In the genomic region with DNA sequence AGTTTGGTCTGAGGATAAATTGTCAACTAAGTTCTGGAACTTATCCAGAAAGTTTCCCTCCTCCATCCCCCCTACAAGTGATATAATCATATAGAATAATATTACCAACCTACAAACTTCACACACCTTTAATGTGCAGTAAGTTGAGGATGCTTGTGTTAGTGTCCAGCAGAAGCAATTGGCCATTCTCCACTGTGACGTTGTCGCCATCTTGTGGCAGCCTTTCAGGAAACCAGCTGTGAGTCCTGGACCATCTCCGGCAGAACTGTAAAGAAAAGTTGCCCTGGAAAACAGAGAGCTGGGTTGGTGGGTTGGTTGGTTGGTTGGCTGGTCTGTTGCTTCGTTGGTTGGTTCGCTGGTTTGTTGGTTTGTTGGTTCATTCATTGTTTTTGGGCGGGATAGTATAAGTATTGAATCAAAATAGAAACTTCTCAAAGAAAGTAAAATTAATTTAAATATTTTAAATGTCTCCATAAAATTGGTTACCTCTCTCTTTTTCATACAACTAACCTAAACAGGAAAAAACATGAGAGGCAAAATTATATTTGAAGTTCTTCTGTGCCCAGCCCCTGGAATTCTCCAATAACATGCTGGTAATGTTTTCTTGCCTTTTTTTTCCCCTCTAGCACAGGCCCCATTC, we compare ENCODE assay signal across 9 cellular contexts.
A peak's percentile ranks its signal among the peaks of the same experiment; 100 is the strongest.
DNase-seq lines count a peak whose midpoint lies in the region; ATAC-seq lines count a peak whose summit lies in the region.
"Had no signal": no experiment of that assay in that cellular context is flagged by ENCODE, and none has a peak within 500 bp of the region (broad histone marks: within the 10 kb centered on the region; RNA-seq: fewer than 3 reads in every experiment).

No MANE protein-coding gene starts in this region.

- H3K27ac Mint-ChIP-seq in activated T-helper 2 cell treated with anti-CD3 and anti-CD28 coated beads, Interferon-gamma antibody, Interleukin-2, Interleukin-4, amounts not matched to agents 10 μg/mL and 5 μg/mL and 100 μg/mL, durations not matched to agents 14 hours and 24 hours and 36 hours = no peak overlapping the region
- H3K27ac Mint-ChIP-seq: activated naive CD8-positive, alpha-beta T cell had no signal

- no peaks in the 10 kb centered on the region for H3K36me3 Mint-ChIP-seq in activated T-helper 2 cell treated with anti-CD3 and anti-CD28 coated beads, Interferon-gamma antibody, Interleukin-2, Interleukin-4, amounts not matched to agents 10 μg/mL and 5 μg/mL and 100 μg/mL, durations not matched to agents 14 hours and 24 hours and 36 hours (ENCODE audit: low read depth)
- H3K36me3 Mint-ChIP-seq: activated naive CD8-positive, alpha-beta T cell had no signal

- H3K9me3 Mint-ChIP-seq in activated T-helper 2 cell treated with anti-CD3 and anti-CD28 coated beads, Interferon-gamma antibody, Interleukin-2, Interleukin-4, amounts not matched to agents 10 μg/mL and 5 μg/mL and 100 μg/mL, durations not matched to agents 14 hours and 24 hours and 36 hours = no peaks in the 10 kb centered on the region

- no peak overlapping the region for H3K4me3 Mint-ChIP-seq in activated T-helper 2 cell treated with anti-CD3 and anti-CD28 coated beads, Interferon-gamma antibody, Interleukin-2, Interleukin-4, amounts not matched to agents 10 μg/mL and 5 μg/mL and 100 μg/mL, durations not matched to agents 14 hours and 24 hours and 36 hours (ENCODE audit: low read depth)
- H3K4me3 Mint-ChIP-seq: activated naive CD8-positive, alpha-beta T cell had no signal

- intact Hi-C loops in activated T-helper 2 cell treated with anti-CD3 and anti-CD28 coated beads, Interferon-gamma antibody, Interleukin-2, Interleukin-4, amounts not matched to agents 10 μg/mL and 5 μg/mL and 100 μg/mL, durations not matched to agents 14 hours and 24 hours and 36 hours (cut with micrococcal nuclease) = loop anchor here (1.0 to 2.0 kb wide), 2 partner anchors 105 to 1145 kb away; no protein-coding TSS in a partner anchor
- intact Hi-C loops in left cardiac atrium (cut with DNase I) = loop anchor here in 1 of 2 donors (2.0 to 10.0 kb wide), 2 partner anchors 425 to 1143 kb away; no protein-coding TSS in a partner anchor

- ATAC-seq in HG03439 (IDR thresholded peaks at IDR 0.05; ENCODE audit: unreplicated experiment) (peak; percentile 86), left cardiac atrium (no peak), GM19023 (IDR thresholded peaks at IDR 0.05; ENCODE audit: unreplicated experiment) (no peak)

- H3K27me3 Mint-ChIP-seq in activated T-helper 2 cell treated with anti-CD3 and anti-CD28 coated beads, Interferon-gamma antibody, Interleukin-2, Interleukin-4, amounts not matched to agents 10 μg/mL and 5 μg/mL and 100 μg/mL, durations not matched to agents 14 hours and 24 hours and 36 hours (ENCODE audit: low read depth) = peaks cover 6% of the 10 kb centered on the region

- peak; percentile 72 for DNase-seq in DMS53 treated with DMSO at 0.1 percent for 48 hours (lab: John Stamatoyannopoulos, UW; ENCODE audit: unreplicated experiment)
- peak; percentile 29 for DNase-seq in GM19240 (ENCODE audit: insufficient read length, low spot score)
- peak; percentile 67 for DNase-seq in NCI-H460 (ENCODE audit: extremely low read depth, low read depth)
- peak; percentile 9 for DNase-seq in activated T-helper 2 cell treated with anti-CD3 and anti-CD28 coated beads, Interferon-gamma antibody, Interleukin-2, Interleukin-4, amounts not matched to agents 10 μg/mL and 5 μg/mL and 100 μg/mL, durations not matched to agents 14 hours and 24 hours and 36 hours (ENCODE audit: low spot score)
- peak; percentile 61 for DNase-seq in left cardiac atrium
- DNase-seq in retina = peak; percentile 77

- no peaks in the 10 kb centered on the region for H3K4me1 Mint-ChIP-seq in activated T-helper 2 cell treated with anti-CD3 and anti-CD28 coated beads, Interferon-gamma antibody, Interleukin-2, Interleukin-4, amounts not matched to agents 10 μg/mL and 5 μg/mL and 100 μg/mL, durations not matched to agents 14 hours and 24 hours and 36 hours (ENCODE audit: low read depth)

Comparison
In these comparisons a context has a peak if more than half of its experiments do, and no peak if none do; other contexts are left out.
1. DNase-seq: peak in every context shown above with its lines; median percentile 77 in retina; 72 in DMS53 treated with DMSO at 0.1 percent for 48 hours; 67 in NCI-H460; 61 in left cardiac atrium; 29 in GM19240; 9 in activated T-helper 2 cell treated with anti-CD3 and anti-CD28 coated beads, Interferon-gamma antibody, Interleukin-2, Interleukin-4, amounts not matched to agents 10 μg/mL and 5 μg/mL and 100 μg/mL, durations not matched to agents 14 hours and 24 hours and 36 hours.